Comparison of ENCODE assay signal across 9 cellular contexts in the genomic region with DNA sequence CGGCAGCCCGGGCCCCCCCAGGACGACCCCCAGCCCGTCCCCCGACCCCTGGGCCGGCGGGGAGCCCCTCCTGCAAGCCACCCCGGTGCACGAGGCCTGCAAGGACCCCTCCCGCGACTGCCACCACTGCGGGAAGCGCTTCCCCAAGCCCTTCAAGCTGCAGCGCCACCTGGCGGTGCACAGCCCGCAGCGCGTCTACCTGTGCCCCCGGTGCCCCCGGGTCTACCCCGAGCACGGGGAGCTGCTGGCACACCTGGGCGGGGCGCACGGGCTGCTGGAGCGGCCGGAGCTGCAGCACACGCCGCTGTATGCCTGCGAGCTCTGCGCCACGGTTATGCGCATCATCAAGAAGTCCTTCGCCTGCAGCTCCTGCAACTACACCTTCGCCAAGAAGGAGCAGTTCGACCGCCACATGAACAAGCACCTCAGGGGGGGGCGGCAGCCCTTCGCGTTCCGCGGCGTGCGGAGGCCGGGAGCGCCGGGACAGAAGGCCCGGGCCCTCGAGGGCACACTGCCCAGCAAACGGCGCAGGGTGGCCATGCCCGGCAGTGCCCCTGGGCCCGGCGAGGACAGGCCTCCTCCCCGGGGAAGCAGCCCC. TPM values are rescaled to one million over a fixed set of nuclear protein-coding genes. Genes with fewer than 3 reads are reported as not detected.
A peak's percentile ranks its signal among the peaks of the same experiment; 100 is the strongest.
DNase-seq lines count a peak whose midpoint lies in the region; ATAC-seq, FAIRE-seq and TF ChIP-seq lines count a peak whose summit lies in the region.
"Had no signal": no experiment of that assay in that cellular context is flagged by ENCODE, and none has a peak within 500 bp of the region (broad histone marks: within the 10 kb centered on the region; RNA-seq: fewer than 3 reads in every experiment).

No MANE protein-coding gene starts in this region.

- peak; percentile 94 for ATAC-seq in CD8-positive, alpha-beta T cell
- ATAC-seq in HepG2 (peak; percentile 64), HG03135 (IDR thresholded peaks at IDR 0.05; ENCODE audit: unreplicated experiment) (no peak)
- ATAC-seq in stimulated activated memory B cell treated with anti-CD40 and anti-IgM and Interleukin-4, amounts not matched to agents 10 μg/mL and 1 μg/mL and 100 μg/mL, for 72 hours = peak; percentile 57

- no peak for FAIRE-seq in HepG2 (lab: Jason Lieb, UNC)
- FAIRE-seq: islet of Langerhans had no signal

- H3K4me1 Mint-ChIP-seq in CD8-positive, alpha-beta T cell (ENCODE audit: low read depth) = no peaks in the 10 kb centered on the region
- H3K4me1 Mint-ChIP-seq in stimulated activated memory B cell treated with anti-CD40 and anti-IgM and Interleukin-4, amounts not matched to agents 10 μg/mL and 1 μg/mL and 100 μg/mL, for 72 hours = no peaks in the 10 kb centered on the region

- TF ChIP-seq EP300 in HepG2 (IDR thresholded peaks at IDR 0.05; ENCODE audit: low read depth in 2 of 2, low read length in 2 of 2) = no peak
- no peak for TF ChIP-seq EP300 in HepG2 (CRISPR knock-in tag; IDR thresholded peaks at IDR 0.05; ENCODE audit: borderline replicate concordance)

- no peaks in the 10 kb centered on the region for H3K9me3 ChIP-seq in CD8-positive, alpha-beta T cell (ENCODE audit: low read length)
- H3K9me3 ChIP-seq in HepG2 (ENCODE audit: low read length) = no peaks in the 10 kb centered on the region

- no peak overlapping the region for H3K27ac Mint-ChIP-seq in CD8-positive, alpha-beta T cell
- H3K27ac Mint-ChIP-seq in stimulated activated memory B cell treated with anti-CD40 and anti-IgM and Interleukin-4, amounts not matched to agents 10 μg/mL and 1 μg/mL and 100 μg/mL, for 72 hours = no peak overlapping the region

- no peak overlapping the region; the same call in 1 of the 2 replicates for H3K4me2 ChIP-seq in HepG2 (ENCODE audit: low read depth, low read length)

- BruUV-seq in HepG2 (replicated peaks; lab: Mats Ljungman, UMichigan) = no TSS peak

- no peak overlapping the region for H3K4me3 ChIP-seq in CD8-positive, alpha-beta T cell (ENCODE audit: low read depth, low read length)
- no peak overlapping the region for H3K4me3 ChIP-seq in Jurkat, Clone E6-1 (ENCODE audit: low read length)
- no peak overlapping the region for H3K4me3 ChIP-seq in WI38 (ENCODE audit: low read depth, low read length)
- H3K4me3 ChIP-seq in HepG2 (replicated peaks in 1 of 3; ENCODE audit: insufficient read depth in 1 of 3, low read depth in 2 of 3, low read length in 3 of 3) = no peak overlapping the region

- H3K79me2 ChIP-seq in HepG2 (ENCODE audit: insufficient read depth, low read length) = no peaks in the 10 kb centered on the region

- in situ Hi-C loops in T47D (cut with HindIII; ENCODE audit: low pct_unique_long_range_greater_than_20kb, low sequenced_read_pairs) = no loop called here
- in situ Hi-C loops in HepG2 (cut with HindIII; ENCODE audit: extremely low pct_ligation_motif_present, low pct_unique_long_range_greater_than_20kb) = loop anchor here (10.0 kb wide), 1 partner anchor 243 kb away; no protein-coding TSS in a partner anchor

- no peak for TF ChIP-seq POLR2A in HepG2 (IDR thresholded peaks at IDR 0.05; ENCODE audit: insufficient read depth in 1 of 2, low read depth in 2 of 2, low read length in 2 of 2)

- no peaks in the 10 kb centered on the region for H3K4me1 ChIP-seq in CD8-positive, alpha-beta T cell (ENCODE audit: insufficient read depth, low read length)
- H3K4me1 ChIP-seq in HepG2 (ENCODE audit: insufficient read depth, low read length) = peaks cover 3% of the 10 kb centered on the region

- H3K9ac ChIP-seq in HepG2 (ENCODE audit: insufficient read depth, low read depth, low read length) = no peak overlapping the region

- CTCF ChIA-PET in CD8-positive, alpha-beta T cell (lab: Charles Lee) = interaction anchor here (0.6 to 2.9 kb wide), 27 partner anchors 10 to 658 kb away, joined by 3 to 20 read pairs (median 5); a partner anchor contains a TSS
- CTCF ChIA-PET in HepG2 (lab: Yijun Ruan, JAX; ENCODE audit: low intra/inter-chr PET ratio, low total read pairs) = interaction anchor here (1.2 to 1.6 kb wide), 2 partner anchors 90 to 124 kb away, joined by 3 read pairs; no protein-coding TSS in a partner anchor

- peaks cover 8% of the 10 kb centered on the region; the same call in 1 of the 2 replicates for H4K20me1 ChIP-seq in HepG2 (ENCODE audit: insufficient read depth, low read length)

- WGBS in HepG2 (ENCODE audit: low lambda C conversion rate) = 6% methylated on average over 16 of the region's 55 CpGs

- H3K4me3 Mint-ChIP-seq in CD8-positive, alpha-beta T cell = no peak overlapping the region
- no peak overlapping the region for H3K4me3 Mint-ChIP-seq in stimulated activated memory B cell treated with anti-CD40 and anti-IgM and Interleukin-4, amounts not matched to agents 10 μg/mL and 1 μg/mL and 100 μg/mL, for 72 hours

- no peaks in the 10 kb centered on the region for H3K27me3 ChIP-seq in CD8-positive, alpha-beta T cell (ENCODE audit: insufficient read depth, low read length)
- H3K27me3 ChIP-seq in HepG2 (ENCODE audit: control insufficient read depth in 1 of 2, insufficient read depth in 2 of 2, low read length in 2 of 2) = peaks cover 58 to 97% of the 10 kb centered on the region in 2 experiments

- DNase-seq in CD8-positive, alpha-beta T cell = peak in 6 of 7 experiments; percentile 50 to 79 (median 65)
- DNase-seq in Jurkat, Clone E6-1 (ENCODE audit: low read depth, low spot score) = peak; percentile 19
- DNase-seq in T47D (ENCODE audit: low read depth in 1 of 2, low spot score in 1 of 2) = peak; percentile 75 to 93
- DNase-seq in HepG2 (ENCODE audit: low spot score) = peak; percentile 48
- DNase-seq in MV-4-11 (lab: John Stamatoyannopoulos, UW) = no peak

- peak; percentile 73 for TF ChIP-seq CTCF in CD8-positive, alpha-beta T cell (IDR thresholded peaks at IDR 0.05)
- peak; percentile 74 for TF ChIP-seq CTCF in WI38 (IDR thresholded peaks at IDR 0.05; ENCODE audit: low read depth, low read length)
- peak; percentile 94 for TF ChIP-seq CTCF in HepG2 (CRISPR knock-in tag; IDR thresholded peaks at IDR 0.05)

- no peaks in the 10 kb centered on the region for H3K36me3 Mint-ChIP-seq in CD8-positive, alpha-beta T cell
- H3K36me3 Mint-ChIP-seq in stimulated activated memory B cell treated with anti-CD40 and anti-IgM and Interleukin-4, amounts not matched to agents 10 μg/mL and 1 μg/mL and 100 μg/mL, for 72 hours = no peaks in the 10 kb centered on the region

- no peaks in the 10 kb centered on the region for H3K36me3 ChIP-seq in CD8-positive, alpha-beta T cell (ENCODE audit: insufficient read depth, low read length)
- no peaks in the 10 kb centered on the region for H3K36me3 ChIP-seq in HepG2 (replicated peaks in 1 of 2; ENCODE audit: control insufficient read depth in 1 of 2, insufficient read depth in 2 of 2, low read length in 2 of 2)

- peak; percentile 88 for TF ChIP-seq RAD21 in HepG2 (CRISPR knock-in tag; IDR thresholded peaks at IDR 0.05)

- no peaks in the 10 kb centered on the region for H3K9me3 Mint-ChIP-seq in CD8-positive, alpha-beta T cell
- no peaks in the 10 kb centered on the region for H3K9me3 Mint-ChIP-seq in stimulated activated memory B cell treated with anti-CD40 and anti-IgM and Interleukin-4, amounts not matched to agents 10 μg/mL and 1 μg/mL and 100 μg/mL, for 72 hours

- H3K27ac ChIP-seq in CD8-positive, alpha-beta T cell (ENCODE audit: low read depth, low read length) = no peak overlapping the region
- no peak overlapping the region for H3K27ac ChIP-seq in HepG2 (ENCODE audit: extremely low read length, insufficient read depth, low read length)

- H3K27me3 Mint-ChIP-seq in CD8-positive, alpha-beta T cell (ENCODE audit: low read depth) = no peaks in the 10 kb centered on the region
- H3K27me3 Mint-ChIP-seq in stimulated activated memory B cell treated with anti-CD40 and anti-IgM and Interleukin-4, amounts not matched to agents 10 μg/mL and 1 μg/mL and 100 μg/mL, for 72 hours = no peaks in the 10 kb centered on the region

- intact Hi-C loops in CD8-positive, alpha-beta T cell (cut with DNase I, micrococcal nuclease) = loop anchor here in 1 of 2 experiments (1.0 to 2.0 kb wide), 2 partner anchors 149 to 658 kb away; no protein-coding TSS in a partner anchor
- intact Hi-C loops in HepG2 (cut with micrococcal nuclease; ENCODE audit: unreplicated experiment) = loop anchor here (2.0 kb wide), 1 partner anchor 243 kb away; no protein-coding TSS in a partner anchor

- POLR2A ChIA-PET in CD8-positive, alpha-beta T cell (lab: Charles Lee) = interaction anchor here (1.0 kb wide), 1 partner anchor 96 kb away, joined by 4 read pairs; no protein-coding TSS in a partner anchor
- POLR2A ChIA-PET in HepG2 (lab: Yijun Ruan, JAX) = interaction anchor here (1.2 to 2.1 kb wide), 2 partner anchors 15 to 67 kb away, joined by 3 to 4 read pairs; a partner anchor contains a TSS

- no peak overlapping the region for H2AFZ ChIP-seq in HepG2 (ENCODE audit: low read length)

RNA-seq across cellular contexts. Expression of a gene that starts 15.6 kb away (rescaled TPM):
- 10 to 100 TPM; 43.4 to 46.5 TPM for total RNA-seq in CD8-positive, alpha-beta T cell
- 2.0 TPM for polyA plus RNA-seq in Jurkat, Clone E6-1 (2012; ENCODE audit: insufficient read depth, insufficient read length)
- 3.4 and 3.8 TPM in 2 replicates for total RNA-seq in HepG2 (2016; rRNA removed; fragmentation: Illumina TruSeq; extraction: Trizol)
- 0.81 and 2.1 TPM in 2 replicates for total RNA-seq in HepG2 (2016; cell fraction: cytosol; rRNA removed; fragmentation: Illumina TruSeq; extraction: Trizol; ENCODE audit: low read depth)
- 3.4 and 3.9 TPM in 2 replicates for total RNA-seq in HepG2 (2016; cell fraction: insoluble cytoplasmic fraction; rRNA removed; fragmentation: Illumina TruSeq; extraction: Trizol)
- 3.4 and 4.3 TPM in 2 replicates for total RNA-seq in HepG2 (2016; cell fraction: membrane; rRNA removed; fragmentation: Illumina TruSeq; extraction: Trizol)
- 3.4 and 6.6 TPM in 2 replicates for total RNA-seq in HepG2 (2016; cell fraction: nucleus; rRNA removed; fragmentation: Illumina TruSeq; extraction: Trizol)
- polyA plus RNA-seq in HepG2 (2011; rRNA removed) = 1.3 and 1.7 TPM in 2 replicates
- 0.79 and 1.3 TPM in 2 replicates for polyA plus RNA-seq in HepG2 (2011; cell fraction: cytosol; rRNA removed)
- 7.1 and 7.6 TPM in 2 replicates for polyA plus RNA-seq in HepG2 (2011; cell fraction: nucleus; rRNA removed)
- polyA plus RNA-seq in HepG2 (2012) = 7.2 and 7.6 TPM in 2 replicates
- 1.2 TPM in 2 replicates for polyA plus RNA-seq in HepG2 (2016; cell fraction: cytosol; fragmentation: Illumina TruSeq; extraction: Trizol; ENCODE audit: low read depth)
- 3.7 and 8.7 TPM in 2 replicates for polyA plus RNA-seq in HepG2 (2016; cell fraction: insoluble cytoplasmic fraction; fragmentation: Illumina TruSeq; extraction: Trizol; ENCODE audit: low read depth)
- polyA plus RNA-seq in HepG2 (2016; cell fraction: membrane; fragmentation: Illumina TruSeq; extraction: Trizol; ENCODE audit: low read depth) = 2.7 and 4.8 TPM in 2 replicates
- 14.0 and 14.3 TPM in 2 replicates for polyA plus RNA-seq in HepG2 (2016; cell fraction: nucleus; fragmentation: Illumina TruSeq; extraction: Trizol; ENCODE audit: insufficient read depth, low read depth)
- 0.98 and 4.2 TPM in 2 replicates for polyA minus RNA-seq in HepG2 (2011; rRNA and poly(A)+ RNA removed; ENCODE audit: low replicate concordance)
- 2.7 and 6.6 TPM in 2 replicates for polyA minus RNA-seq in HepG2 (2011; cell fraction: cytosol; rRNA and poly(A)+ RNA removed)
- 5.0 and 7.5 TPM in 2 replicates for polyA minus RNA-seq in HepG2 (2011; cell fraction: nucleus; rRNA and poly(A)+ RNA removed)

RNA-seq across cellular contexts. Expression of a gene that starts 54.7 kb away (rescaled TPM):
- total RNA-seq in CD8-positive, alpha-beta T cell = 1 to 10 TPM in 1 of 2 experiments, under 1 TPM in 1; 0.83 to 1.0 TPM
- polyA plus RNA-seq in Jurkat, Clone E6-1 (2012; ENCODE audit: insufficient read depth, insufficient read length) = 0.59 TPM
- not detected in 2 replicates for total RNA-seq in HepG2 (2016; rRNA removed; fragmentation: Illumina TruSeq; extraction: Trizol)
- not detected in 2 replicates for total RNA-seq in HepG2 (2016; cell fraction: cytosol; rRNA removed; fragmentation: Illumina TruSeq; extraction: Trizol; ENCODE audit: low read depth)
- total RNA-seq in HepG2 (2016; cell fraction: insoluble cytoplasmic fraction; rRNA removed; fragmentation: Illumina TruSeq; extraction: Trizol) = not detected in 2 replicates
- total RNA-seq in HepG2 (2016; cell fraction: membrane; rRNA removed; fragmentation: Illumina TruSeq; extraction: Trizol) = not detected in 2 replicates
- not detected in 2 replicates for total RNA-seq in HepG2 (2016; cell fraction: nucleus; rRNA removed; fragmentation: Illumina TruSeq; extraction: Trizol)
- not detected in 2 replicates for polyA plus RNA-seq in HepG2 (2011; rRNA removed)
- not detected in 2 replicates for polyA plus RNA-seq in HepG2 (2011; cell fraction: cytosol; rRNA removed)
- 0.02 TPM in 1 of 2 replicates, not detected in the other for polyA plus RNA-seq in HepG2 (2011; cell fraction: nucleus; rRNA removed)
- not detected in 2 replicates for polyA plus RNA-seq in HepG2 (2012)
- not detected in 2 replicates for polyA plus RNA-seq in HepG2 (2016; cell fraction: cytosol; fragmentation: Illumina TruSeq; extraction: Trizol; ENCODE audit: low read depth)
- not detected in 2 replicates for polyA plus RNA-seq in HepG2 (2016; cell fraction: insoluble cytoplasmic fraction; fragmentation: Illumina TruSeq; extraction: Trizol; ENCODE audit: low read depth)
- polyA plus RNA-seq in HepG2 (2016; cell fraction: membrane; fragmentation: Illumina TruSeq; extraction: Trizol; ENCODE audit: low read depth) = not detected in 2 replicates
- not detected in 2 replicates for polyA plus RNA-seq in HepG2 (2016; cell fraction: nucleus; fragmentation: Illumina TruSeq; extraction: Trizol; ENCODE audit: insufficient read depth, low read depth)
- not detected in 2 replicates for polyA minus RNA-seq in HepG2 (2011; rRNA and poly(A)+ RNA removed; ENCODE audit: low replicate concordance)
- not detected in 2 replicates for polyA minus RNA-seq in HepG2 (2011; cell fraction: cytosol; rRNA and poly(A)+ RNA removed)
- polyA minus RNA-seq in HepG2 (2011; cell fraction: nucleus; rRNA and poly(A)+ RNA removed) = not detected in 2 replicates
